14 cellular contexts compared by ENCODE assay signal in genomic region chr7:6162331-6162620, GRCh38. TPM values are rescaled to one million over a fixed set of nuclear protein-coding genes. Genes with fewer than 3 reads are reported as not detected.
DNase-seq lines count a peak whose midpoint lies in the region; ATAC-seq, FAIRE-seq and TF ChIP-seq lines count a peak whose summit lies in the region.
"Had no signal": no experiment of that assay in that cellular context is flagged by ENCODE, and none has a peak within 500 bp of the region (broad histone marks: within the 10 kb centered on the region; RNA-seq: fewer than 3 reads in every experiment).

No MANE protein-coding gene starts in this region.

- no peaks in the 10 kb centered on the region for H3K27me3 ChIP-seq in dorsolateral prefrontal cortex
- no peaks in the 10 kb centered on the region for H3K27me3 ChIP-seq in stomach smooth muscle (ENCODE audit: control insufficient read depth in 1 of 2, insufficient read depth in 2 of 2, low read length in 2 of 2)
- no peaks in the 10 kb centered on the region for H3K27me3 ChIP-seq in effector memory CD4-positive, alpha-beta T cell (replicated peaks; ENCODE audit: control insufficient read depth, insufficient read depth, low read length, poor library complexity, severe bottlenecking)
- H3K27me3 ChIP-seq: suprapubic skin had no signal

- intact Hi-C loops in dorsolateral prefrontal cortex (cut with DNase I) (loop anchor here in 1 of 2 donors (5.0 kb wide), 2 partner anchors 110 to 270 kb away; partner anchors contain the start of gene CYTH3), kidney (cut with DNase I) (no loop called here)

- H3K4me3 ChIP-seq in dorsolateral prefrontal cortex: no peak overlapping the region
- no peak overlapping the region for H3K4me3 ChIP-seq in kidney (ENCODE audit: low read length in 2 of 2)
- H3K4me3 ChIP-seq in stomach smooth muscle (ENCODE audit: low read length in 2 of 2): peak overlapping the region; percentile 23 to 47
- no peak overlapping the region for H3K4me3 ChIP-seq in effector memory CD4-positive, alpha-beta T cell (ENCODE audit: insufficient read depth, low read depth, low read length, poor library complexity, severe bottlenecking)
- H3K4me3 ChIP-seq: suprapubic skin had no signal

- FAIRE-seq in kidney (lab: Jason Lieb, UNC): no peak
- FAIRE-seq: D721Med had no signal

- peaks cover 7 to 13% of the 10 kb centered on the region in 2 donors for H3K4me1 ChIP-seq in kidney (ENCODE audit: control insufficient read depth in 1 of 2, insufficient read depth in 1 of 2, low read depth in 1 of 2, low read length in 2 of 2)
- H3K4me1 ChIP-seq in stomach smooth muscle (ENCODE audit: control insufficient read depth, insufficient read depth, low read length): peaks cover 26% of the 10 kb centered on the region
- H3K4me1 ChIP-seq in effector memory CD4-positive, alpha-beta T cell (ENCODE audit: control insufficient read depth, insufficient read depth, low read length, poor library complexity, severe bottlenecking): peaks cover 6% of the 10 kb centered on the region

- DNase-seq in dorsolateral prefrontal cortex (no peak), kidney (peak; percentile 91), EL (no peak)
- DNase-seq in effector memory CD4-positive, alpha-beta T cell: no peak
- DNase-seq in activated T-cell treated with anti-CD3 and anti-CD28 coated beads, Interleukin-2, amount 50 U/mL, for 48 hours: no peak
- DNase-seq: activated gamma-delta T cell treated with Interleukin-2 at 50 U/mL for 16 hours, endodermal cell, NCI-H187 treated with DMSO at 0.1 percent for 48 hours, NCI-H510A treated with DMSO at 0.1 percent for 48 hours had no signal

- H3K9me3 ChIP-seq in kidney (ENCODE audit: control insufficient read depth in 1 of 2, low read length in 2 of 2) (no peaks in the 10 kb centered on the region), stomach smooth muscle (ENCODE audit: control insufficient read depth in 2 of 2, low read length in 2 of 2) (no peaks in the 10 kb centered on the region)
- no peaks in the 10 kb centered on the region for H3K9me3 ChIP-seq in effector memory CD4-positive, alpha-beta T cell (ENCODE audit: control insufficient read depth, low read length)
- H3K9me3 ChIP-seq: suprapubic skin had no signal

- TF ChIP-seq CTCF in dorsolateral prefrontal cortex (IDR thresholded peaks at IDR 0.05 in 54 of 56, conservative IDR thresholded peaks at IDR 0.05 in 2 of 56; ENCODE audit: low read depth in 1 of 56, partially characterized antibody in 56 of 56): no peak
- TF ChIP-seq CTCF in kidney (IDR thresholded peaks at IDR 0.05; ENCODE audit: borderline replicate concordance, extremely low read depth, insufficient read depth): no peak

- H3K9ac ChIP-seq in kidney (ENCODE audit: low read length in 2 of 2) (peak overlapping the region in 1 of 2 donors; percentile 12), stomach smooth muscle (ENCODE audit: low read length in 2 of 2) (peak overlapping the region; percentile 30 to 64)

- H3K27ac ChIP-seq in dorsolateral prefrontal cortex: peak overlapping the region in 43 of 59 donors; percentile 1 to 86 (median 38)
- peak overlapping the region; percentile 25 to 84 for H3K27ac ChIP-seq in kidney (ENCODE audit: low read depth in 2 of 2, low read length in 2 of 2)
- peak overlapping the region; percentile 80 for H3K27ac ChIP-seq in stomach smooth muscle (ENCODE audit: low read length)
- no peak overlapping the region for H3K27ac ChIP-seq in effector memory CD4-positive, alpha-beta T cell (ENCODE audit: insufficient read depth, low read length, poor library complexity, severe bottlenecking)
- H3K27ac ChIP-seq: suprapubic skin had no signal

- H3K36me3 ChIP-seq in kidney (ENCODE audit: control insufficient read depth in 1 of 2, insufficient read depth in 2 of 2, low read length in 2 of 2) (peaks cover 3 to 11% of the 10 kb centered on the region in 2 donors), stomach smooth muscle (ENCODE audit: control insufficient read depth in 2 of 2, insufficient read depth in 2 of 2, low read length in 2 of 2) (peaks cover 11 to 17% of the 10 kb centered on the region in 2 donors)
- peaks cover 36% of the 10 kb centered on the region for H3K36me3 ChIP-seq in effector memory CD4-positive, alpha-beta T cell (ENCODE audit: control insufficient read depth, insufficient read depth, low read length)

- ATAC-seq in HG03439 (IDR thresholded peaks at IDR 0.05; ENCODE audit: unreplicated experiment): peak; percentile 10
- no peak for ATAC-seq in esophagus mucosa

RNA-seq across cellular contexts. Expression of gene USP42, which starts 57.5 kb away (rescaled TPM):
- total RNA-seq in dorsolateral prefrontal cortex: 10 to 100 TPM; 10.8 to 20.1 (median 14.7) TPM
- total RNA-seq in kidney: 11.3 TPM
- polyA plus RNA-seq in kidney (ENCODE audit: insufficient read depth, low read depth, low replicate concordance): 3.3 TPM
- total RNA-seq in esophagus mucosa: 5.5 TPM

Comparison
In these comparisons a context has a peak if more than half of its experiments do, and no peak if none do; other contexts are left out.
1. H3K4me3 ChIP-seq: peak in stomach smooth muscle (2 of 2); none in dorsolateral prefrontal cortex (0 of 59), kidney (0 of 2) and effector memory CD4-positive, alpha-beta T cell (single experiment).